In the genomic region with DNA sequence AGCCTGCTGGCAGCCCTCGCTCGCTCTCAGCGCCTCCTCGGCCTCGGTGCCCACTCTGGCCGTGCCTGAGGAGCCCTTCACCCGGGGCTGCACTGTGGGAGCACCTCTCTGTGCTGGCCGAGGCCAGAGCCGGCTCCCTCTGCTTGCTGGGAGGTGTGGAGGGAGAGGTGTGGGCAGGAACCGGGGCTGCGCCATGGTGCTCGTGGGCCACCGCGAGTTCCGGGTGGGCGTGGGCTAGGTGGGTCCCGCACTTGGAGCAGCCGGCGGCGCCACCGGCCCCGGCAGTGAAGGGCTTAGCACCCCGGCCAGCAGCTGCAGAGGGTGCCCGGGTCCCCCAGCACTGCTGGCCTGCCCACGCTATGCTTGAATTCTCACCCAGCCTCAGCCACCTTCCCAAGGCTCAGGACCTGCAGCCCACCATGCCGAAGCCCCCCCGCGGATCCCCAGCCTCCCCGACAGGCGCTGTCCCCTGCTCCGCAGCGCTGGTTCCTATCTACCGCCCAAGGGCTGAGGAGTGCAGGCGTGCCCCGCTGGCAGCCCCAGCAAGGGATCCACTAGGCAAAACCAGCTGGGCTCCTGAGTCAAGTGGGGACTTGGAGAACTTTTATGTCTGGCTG, we compare ENCODE assay signal across 24 cellular contexts.
"Had no signal": no experiment of that assay in that cellular context is flagged by ENCODE, and none has a peak within 500 bp of the region (broad histone marks: within the 10 kb centered on the region; RNA-seq: fewer than 3 reads in every experiment).

No MANE protein-coding gene starts in this region.

- H3K36me3 Mint-ChIP-seq: memory B cell, natural killer cell had no signal

- H3K27me3 Mint-ChIP-seq: effector memory CD8-positive, alpha-beta T cell; memory B cell; progenitor cell of endocrine pancreas had no signal

- DNase-seq: cerebellar nuclear complex; cortex of kidney; effector memory CD8-positive, alpha-beta T cell; erythroblast; esophagus squamous epithelium; foreskin melanocyte; hypothalamus; immature natural killer cell; islet precursor cell; kidney glomerular epithelial cell; natural killer cell; stimulated activated CD4-positive, alpha-beta T cell treated with anti-CD3 and anti-CD28 coated beads, Interleukin-1b, Interleukin-23, amount 100 ng/mL, for 48 hours; stimulated activated CD4-positive, alpha-beta T cell treated with anti-CD3 and anti-CD28 coated beads, Interleukin-4, amount 100 ng/mL, for 1 hour; stimulated activated CD8-positive, alpha-beta memory T cell treated with anti-CD3 and anti-CD28 coated beads, Interleukin-4, amount 100 ng/mL, for 48 hours; stimulated activated naive CD4-positive, alpha-beta T cell treated with Interleukin-2 at 50 U/mL for 16 hours; stomach; thyroid gland; trophoblast cell had no signal

- H3K4me1 ChIP-seq: esophagus squamous epithelium, pancreas, stomach, thyroid gland, vagina had no signal

- H3K4me3 Mint-ChIP-seq: effector memory CD8-positive, alpha-beta T cell; immature natural killer cell; memory B cell; natural killer cell had no signal

- H3K4me3 ChIP-seq: esophagus squamous epithelium, pancreas, skin epidermis, stomach, thyroid gland, vagina had no signal

- H3K27me3 ChIP-seq: esophagus squamous epithelium, neutrophil, pancreas, stomach, thyroid gland, vagina had no signal

- H3K36me3 ChIP-seq: esophagus squamous epithelium, neutrophil, pancreas, stomach, thyroid gland, vagina had no signal

- H3K27ac ChIP-seq: esophagus squamous epithelium, neutrophil, pancreas, skin epidermis, stomach, thyroid gland, vagina had no signal

- H3K27ac Mint-ChIP-seq: effector memory CD8-positive, alpha-beta T cell; immature natural killer cell; memory B cell; natural killer cell; progenitor cell of endocrine pancreas had no signal

- H3K4me1 Mint-ChIP-seq: immature natural killer cell, memory B cell, natural killer cell had no signal

- ATAC-seq: effector memory CD8-positive, alpha-beta T cell; natural killer cell; pancreas had no signal

- H3K9me3 ChIP-seq: pancreas, thyroid gland, vagina had no signal
